Comparison of ENCODE assay signal across 8 cellular contexts in genomic region chr6:26204332-26205160, GRCh38.
A peak's percentile ranks its signal among the peaks of the same experiment; 100 is the strongest.
DNase-seq lines count a peak whose midpoint lies in the region; ATAC-seq, FAIRE-seq and TF ChIP-seq lines count a peak whose summit lies in the region.

No MANE protein-coding gene starts in this region.

- no peaks in the 10 kb centered on the region for H3K9me3 ChIP-seq in endothelial cell of umbilical vein (replicated peaks; ENCODE audit: control insufficient read depth, insufficient read depth, low read length)

- dilution Hi-C loops in endothelial cell of umbilical vein (cut with MboI; ENCODE audit: extremely low pct_ligation_motif_present, low sequenced_read_pairs) = no loop called here

- H3K79me2 ChIP-seq in endothelial cell of umbilical vein (ENCODE audit: control insufficient read depth, insufficient read depth, low read length) = no peaks in the 10 kb centered on the region

- peak; percentile 87 for FAIRE-seq in endothelial cell of umbilical vein (lab: Jason Lieb, UNC)

- no peaks in the 10 kb centered on the region for H4K20me1 ChIP-seq in endothelial cell of umbilical vein (replicated peaks; ENCODE audit: control insufficient read depth, extremely low read depth, insufficient read depth, low read length)

- DNase-seq in CMK (ENCODE audit: low read depth) = peak; percentile 98
- DNase-seq in HT-29 (ENCODE audit: low spot score) = peak; percentile 99
- peak; percentile 95 for DNase-seq in NK-92 treated with Interleukin-12 subunit alpha and Interleukin-12 subunit beta, amount 100 ng/mL, for 24 hours (lab: John Stamatoyannopoulos, UW)
- peak; percentile 89 for DNase-seq in activated CD8-positive, alpha-beta memory T cell treated with anti-CD3 and anti-CD28 coated beads, Interleukin-2, amount 50 U/mL, for 1 hour (ENCODE audit: extremely low read depth)
- DNase-seq in endothelial cell of umbilical vein (ENCODE audit: low read depth, low spot score) = peak; percentile 99
- peak; percentile 96 for DNase-seq in midbrain (lab: John Stamatoyannopoulos, UW)
- DNase-seq in stimulated activated CD8-positive, alpha-beta memory T cell treated with anti-CD3 and anti-CD28 coated beads, Interleukin-15, amount 100 ng/mL, for 48 hours (ENCODE audit: low read depth in 2 of 2) = peak; percentile 78

- peak; percentile 47 for ATAC-seq in GM19467 (IDR thresholded peaks at IDR 0.05; ENCODE audit: unreplicated experiment)

- CTCF ChIA-PET in endothelial cell of umbilical vein (lab: Charles Lee) = interaction anchor here (0.9 to 4.4 kb wide), 3 partner anchors 12 to 66 kb away, joined by 5 to 30 read pairs (median 5); a partner anchor contains a TSS

- H3K9ac ChIP-seq in endothelial cell of umbilical vein (replicated peaks; ENCODE audit: extremely low read depth, insufficient read depth, low read length) = peak overlapping the region; percentile 96

- TF ChIP-seq CTCF in endothelial cell of umbilical vein (IDR thresholded peaks at IDR 0.05; ENCODE audit: extremely low read depth in 1 of 2, insufficient read depth in 1 of 2, low read depth in 1 of 2, low read length in 2 of 2) = peak; percentile 18 to 31

- H3K4me2 ChIP-seq in endothelial cell of umbilical vein (ENCODE audit: insufficient read depth, low read length) = peak overlapping the region; percentile 93

- peak overlapping the region; percentile 96 for H3K27ac ChIP-seq in endothelial cell of umbilical vein (ENCODE audit: insufficient read depth, low read depth, low read length)

- intact Hi-C loops in endothelial cell of umbilical vein (cut with micrococcal nuclease) = loop anchor here (1.0 to 2.0 kb wide), 3 partner anchors 29 to 928 kb away; a partner anchor contains a TSS

- peaks cover 28% of the 10 kb centered on the region for H3K4me1 ChIP-seq in endothelial cell of umbilical vein (ENCODE audit: control insufficient read depth, extremely low read depth, insufficient read depth, low read length)

- no peaks in the 10 kb centered on the region for H3K27me3 ChIP-seq in endothelial cell of umbilical vein (ENCODE audit: control insufficient read depth in 2 of 2, insufficient read depth in 2 of 2, low read length in 2 of 2)

- peak; percentile 99 for TF ChIP-seq POLR2A in endothelial cell of umbilical vein (IDR thresholded peaks at IDR 0.05; ENCODE audit: low read depth, low read length)

- no peaks in the 10 kb centered on the region for H3K36me3 ChIP-seq in endothelial cell of umbilical vein (ENCODE audit: control insufficient read depth in 2 of 2, extremely low read depth in 1 of 2, insufficient read depth in 2 of 2, low read length in 2 of 2)

- no peaks in the 10 kb centered on the region for H3K9me1 ChIP-seq in endothelial cell of umbilical vein (replicated peaks; ENCODE audit: control insufficient read depth, extremely low read depth, insufficient read depth, low read length)

- TSS peak; percentile 89 for BruUV-seq in endothelial cell of umbilical vein (replicated peaks; lab: Mats Ljungman, UMichigan)

- POLR2A ChIA-PET in endothelial cell of umbilical vein (lab: Charles Lee) = interaction anchor here (0.6 to 6.5 kb wide), 14 partner anchors 8 to 1686 kb away, joined by 3 to 114 read pairs (median 4); partner anchors contain the start of gene HFE

- H2AFZ ChIP-seq in endothelial cell of umbilical vein (ENCODE audit: low read depth, low read length) = peak overlapping the region; percentile 48

- peak overlapping the region; percentile 37 to 93 (median 86) for H3K4me3 ChIP-seq in endothelial cell of umbilical vein (replicated peaks in 1 of 3; ENCODE audit: insufficient read depth in 1 of 3, low read depth in 1 of 3, low read length in 3 of 3)

TF ChIP-seq in endothelial cell of umbilical vein, 7 proteins besides CTCF, POLR2A, EP300 and RAD21:
- TF ChIP-seq FOS (IDR thresholded peaks at IDR 0.05; ENCODE audit: borderline replicate concordance, insufficient read depth, low read length) (peak; percentile 56), MYC (IDR thresholded peaks at IDR 0.05; ENCODE audit: low read depth, low read length) (no peak), JUN (IDR thresholded peaks at IDR 0.05; ENCODE audit: borderline replicate concordance, insufficient read depth, insufficient read length, low read depth) (peak; percentile 98), GATA2 (IDR thresholded peaks at IDR 0.05; ENCODE audit: insufficient read depth, insufficient read length, low read depth, low read length) (peak; percentile 43), POLR2AphosphoS5 (IDR thresholded peaks at IDR 0.05; ENCODE audit: insufficient read depth, low read depth, low read length) (peak; percentile 98)
TF ChIP-seq in endothelial cell of umbilical vein: peak in this region for 4.

Comparison
In these comparisons a context has a peak if more than half of its experiments do, and no peak if none do; other contexts are left out.
1. Peak in every context shown above with its lines: DNase-seq, ATAC-seq, H3K4me3 ChIP-seq and H3K27ac ChIP-seq.